1 cellular context compared by ENCODE assay signal in the genomic region with DNA sequence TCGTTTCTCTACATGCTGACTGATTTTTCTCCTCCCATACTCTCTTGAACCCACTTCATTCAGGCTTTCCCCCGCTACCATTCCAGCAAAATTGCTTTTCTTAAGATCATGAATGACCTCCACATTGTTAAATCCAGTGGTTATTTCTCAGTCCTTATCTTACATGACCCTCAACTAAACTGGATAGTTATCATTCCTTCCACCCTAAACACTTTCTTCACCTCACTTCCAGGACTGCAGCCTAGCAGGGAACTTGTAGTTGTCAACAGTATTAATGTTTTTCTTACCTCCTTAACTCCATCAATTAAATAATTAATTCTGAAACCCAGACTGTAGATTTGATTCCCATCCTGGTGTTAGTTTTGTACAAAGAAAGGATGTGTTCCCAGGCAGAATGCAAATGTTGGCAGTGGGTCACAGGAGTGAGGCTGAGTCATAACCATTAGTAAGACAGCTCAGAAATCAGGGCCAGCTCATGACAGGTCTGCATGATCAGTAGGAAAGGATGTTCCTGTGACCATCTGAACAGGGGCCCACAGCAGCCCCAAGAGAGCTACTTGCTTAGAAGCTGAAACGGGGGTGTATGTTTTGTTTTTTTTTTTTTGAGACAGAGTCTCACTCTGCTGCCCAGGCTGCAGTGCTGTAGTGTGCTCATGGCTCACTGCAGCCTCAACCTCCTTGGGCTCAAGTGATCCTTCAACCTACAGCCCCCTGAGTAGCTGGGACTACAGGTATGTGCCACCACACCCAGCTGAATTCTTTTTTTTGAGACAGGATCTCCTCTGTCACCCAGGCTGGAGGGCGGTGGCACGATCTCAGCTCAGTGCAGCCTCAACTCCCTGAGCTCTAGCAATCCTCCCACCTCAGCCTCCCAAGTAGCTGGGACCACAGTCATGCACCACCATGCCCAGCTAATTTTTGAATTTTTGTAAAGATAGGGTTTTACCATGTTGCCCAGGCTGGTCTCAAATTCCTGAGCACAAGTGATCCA.
A peak's percentile ranks its signal among the peaks of the same experiment; 100 is the strongest.
TF ChIP-seq lines count a peak whose summit lies in the region.

No MANE protein-coding gene starts in this region.

TF ChIP-seq in K562, 482 proteins besides CTCF, POLR2A, EP300 and RAD21 (continued from another document and continues in another):
- TF ChIP-seq, protein P1, sequence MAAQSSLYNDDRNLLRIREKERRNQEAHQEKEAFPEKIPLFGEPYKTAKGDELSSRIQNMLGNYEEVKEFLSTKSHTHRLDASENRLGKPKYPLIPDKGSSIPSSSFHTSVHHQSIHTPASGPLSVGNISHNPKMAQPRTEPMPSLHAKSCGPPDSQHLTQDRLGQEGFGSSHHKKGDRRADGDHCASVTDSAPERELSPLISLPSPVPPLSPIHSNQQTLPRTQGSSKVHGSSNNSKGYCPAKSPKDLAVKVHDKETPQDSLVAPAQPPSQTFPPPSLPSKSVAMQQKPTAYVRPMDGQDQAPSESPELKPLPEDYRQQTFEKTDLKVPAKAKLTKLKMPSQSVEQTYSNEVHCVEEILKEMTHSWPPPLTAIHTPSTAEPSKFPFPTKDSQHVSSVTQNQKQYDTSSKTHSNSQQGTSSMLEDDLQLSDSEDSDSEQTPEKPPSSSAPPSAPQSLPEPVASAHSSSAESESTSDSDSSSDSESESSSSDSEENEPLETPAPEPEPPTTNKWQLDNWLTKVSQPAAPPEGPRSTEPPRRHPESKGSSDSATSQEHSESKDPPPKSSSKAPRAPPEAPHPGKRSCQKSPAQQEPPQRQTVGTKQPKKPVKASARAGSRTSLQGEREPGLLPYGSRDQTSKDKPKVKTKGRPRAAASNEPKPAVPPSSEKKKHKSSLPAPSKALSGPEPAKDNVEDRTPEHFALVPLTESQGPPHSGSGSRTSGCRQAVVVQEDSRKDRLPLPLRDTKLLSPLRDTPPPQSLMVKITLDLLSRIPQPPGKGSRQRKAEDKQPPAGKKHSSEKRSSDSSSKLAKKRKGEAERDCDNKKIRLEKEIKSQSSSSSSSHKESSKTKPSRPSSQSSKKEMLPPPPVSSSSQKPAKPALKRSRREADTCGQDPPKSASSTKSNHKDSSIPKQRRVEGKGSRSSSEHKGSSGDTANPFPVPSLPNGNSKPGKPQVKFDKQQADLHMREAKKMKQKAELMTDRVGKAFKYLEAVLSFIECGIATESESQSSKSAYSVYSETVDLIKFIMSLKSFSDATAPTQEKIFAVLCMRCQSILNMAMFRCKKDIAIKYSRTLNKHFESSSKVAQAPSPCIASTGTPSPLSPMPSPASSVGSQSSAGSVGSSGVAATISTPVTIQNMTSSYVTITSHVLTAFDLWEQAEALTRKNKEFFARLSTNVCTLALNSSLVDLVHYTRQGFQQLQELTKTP (IDR thresholded peaks at IDR 0.05; ENCODE audit: low read depth in 1 of 2, partially characterized antibody in 2 of 2) = no peak
- TF ChIP-seq, protein P2, sequence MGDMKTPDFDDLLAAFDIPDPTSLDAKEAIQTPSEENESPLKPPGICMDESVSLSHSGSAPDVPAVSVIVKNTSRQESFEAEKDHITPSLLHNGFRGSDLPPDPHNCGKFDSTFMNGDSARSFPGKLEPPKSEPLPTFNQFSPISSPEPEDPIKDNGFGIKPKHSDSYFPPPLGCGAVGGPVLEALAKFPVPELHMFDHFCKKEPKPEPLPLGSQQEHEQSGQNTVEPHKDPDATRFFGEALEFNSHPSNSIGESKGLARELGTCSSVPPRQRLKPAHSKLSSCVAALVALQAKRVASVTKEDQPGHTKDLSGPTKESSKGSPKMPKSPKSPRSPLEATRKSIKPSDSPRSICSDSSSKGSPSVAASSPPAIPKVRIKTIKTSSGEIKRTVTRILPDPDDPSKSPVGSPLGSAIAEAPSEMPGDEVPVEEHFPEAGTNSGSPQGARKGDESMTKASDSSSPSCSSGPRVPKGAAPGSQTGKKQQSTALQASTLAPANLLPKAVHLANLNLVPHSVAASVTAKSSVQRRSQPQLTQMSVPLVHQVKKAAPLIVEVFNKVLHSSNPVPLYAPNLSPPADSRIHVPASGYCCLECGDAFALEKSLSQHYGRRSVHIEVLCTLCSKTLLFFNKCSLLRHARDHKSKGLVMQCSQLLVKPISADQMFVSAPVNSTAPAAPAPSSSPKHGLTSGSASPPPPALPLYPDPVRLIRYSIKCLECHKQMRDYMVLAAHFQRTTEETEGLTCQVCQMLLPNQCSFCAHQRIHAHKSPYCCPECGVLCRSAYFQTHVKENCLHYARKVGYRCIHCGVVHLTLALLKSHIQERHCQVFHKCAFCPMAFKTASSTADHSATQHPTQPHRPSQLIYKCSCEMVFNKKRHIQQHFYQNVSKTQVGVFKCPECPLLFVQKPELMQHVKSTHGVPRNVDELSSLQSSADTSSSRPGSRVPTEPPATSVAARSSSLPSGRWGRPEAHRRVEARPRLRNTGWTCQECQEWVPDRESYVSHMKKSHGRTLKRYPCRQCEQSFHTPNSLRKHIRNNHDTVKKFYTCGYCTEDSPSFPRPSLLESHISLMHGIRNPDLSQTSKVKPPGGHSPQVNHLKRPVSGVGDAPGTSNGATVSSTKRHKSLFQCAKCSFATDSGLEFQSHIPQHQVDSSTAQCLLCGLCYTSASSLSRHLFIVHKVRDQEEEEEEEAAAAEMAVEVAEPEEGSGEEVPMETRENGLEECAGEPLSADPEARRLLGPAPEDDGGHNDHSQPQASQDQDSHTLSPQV (IDR thresholded peaks at IDR 0.05) = no peak
- TF ChIP-seq CBX5 (IDR thresholded peaks at IDR 0.05; ENCODE audit: borderline replicate concordance, low read depth) = no peak
- no peak for TF ChIP-seq ZNF780A (CRISPR knock-in tag; IDR thresholded peaks at IDR 0.05)
- TF ChIP-seq, protein P3, sequence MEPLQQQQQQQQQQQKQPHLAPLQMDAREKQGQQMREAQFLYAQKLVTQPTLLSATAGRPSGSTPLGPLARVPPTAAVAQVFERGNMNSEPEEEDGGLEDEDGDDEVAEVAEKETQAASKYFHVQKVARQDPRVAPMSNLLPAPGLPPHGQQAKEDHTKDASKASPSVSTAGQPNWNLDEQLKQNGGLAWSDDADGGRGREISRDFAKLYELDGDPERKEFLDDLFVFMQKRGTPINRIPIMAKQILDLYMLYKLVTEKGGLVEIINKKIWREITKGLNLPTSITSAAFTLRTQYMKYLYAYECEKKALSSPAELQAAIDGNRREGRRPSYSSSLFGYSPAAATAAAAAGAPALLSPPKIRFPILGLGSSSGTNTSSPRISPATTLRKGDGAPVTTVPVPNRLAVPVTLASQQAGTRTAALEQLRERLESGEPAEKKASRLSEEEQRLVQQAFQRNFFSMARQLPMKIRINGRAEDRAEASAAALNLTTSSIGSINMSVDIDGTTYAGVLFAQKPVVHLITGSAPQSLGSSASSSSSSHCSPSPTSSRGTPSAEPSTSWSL (CRISPR knock-in tag; IDR thresholded peaks at IDR 0.05; ENCODE audit: borderline replicate concordance) = no peak
- TF ChIP-seq MEIS2 (IDR thresholded peaks at IDR 0.05; ENCODE audit: partially characterized antibody) = peak; percentile 62
- TF ChIP-seq FIP1L1 (IDR thresholded peaks at IDR 0.05; ENCODE audit: low read depth, low read length, poor library complexity, severe bottlenecking) = no peak
- no peak for TF ChIP-seq TAL1 (IDR thresholded peaks at IDR 0.05)
- peak; percentile 18; the same call in 1 of the 2 replicates for TF ChIP-seq ARID1B (IDR thresholded peaks at IDR 0.05)
- no peak for TF ChIP-seq CHD4 (IDR thresholded peaks at IDR 0.05; ENCODE audit: insufficient read depth, insufficient replicate concordance, low read depth, low read length, poor library complexity, severe bottlenecking)
- no peak for TF ChIP-seq SNRNP70 (optimal IDR thresholded peaks at IDR 0.05; ENCODE audit: low read depth, low read length)
- TF ChIP-seq NFE2 (IDR thresholded peaks at IDR 0.05; ENCODE audit: low read depth) = no peak
- TF ChIP-seq, protein P4, sequence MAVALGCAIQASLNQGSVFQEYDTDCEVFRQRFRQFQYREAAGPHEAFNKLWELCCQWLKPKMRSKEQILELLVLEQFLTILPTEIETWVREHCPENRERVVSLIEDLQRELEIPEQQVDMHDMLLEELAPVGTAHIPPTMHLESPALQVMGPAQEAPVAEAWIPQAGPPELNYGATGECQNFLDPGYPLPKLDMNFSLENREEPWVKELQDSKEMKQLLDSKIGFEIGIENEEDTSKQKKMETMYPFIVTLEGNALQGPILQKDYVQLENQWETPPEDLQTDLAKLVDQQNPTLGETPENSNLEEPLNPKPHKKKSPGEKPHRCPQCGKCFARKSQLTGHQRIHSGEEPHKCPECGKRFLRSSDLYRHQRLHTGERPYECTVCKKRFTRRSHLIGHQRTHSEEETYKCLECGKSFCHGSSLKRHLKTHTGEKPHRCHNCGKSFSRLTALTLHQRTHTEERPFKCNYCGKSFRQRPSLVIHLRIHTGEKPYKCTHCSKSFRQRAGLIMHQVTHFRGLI (CRISPR knock-in tag; IDR thresholded peaks at IDR 0.05) = no peak
- TF ChIP-seq RCOR1 (IDR thresholded peaks at IDR 0.05; ENCODE audit: borderline replicate concordance in 1 of 2, low read depth in 2 of 2, low read length in 2 of 2) = peak in 1 of 2 experiments; percentile 41; a peak in 1 of 4 replicates
- no peak for TF ChIP-seq EHMT2 (IDR thresholded peaks at IDR 0.05)
- no peak for TF ChIP-seq TCF3 (CRISPR knock-in tag; IDR thresholded peaks at IDR 0.05)
- no peak for TF ChIP-seq POLR2H (tag; IDR thresholded peaks at IDR 0.05; ENCODE audit: low read depth)
- no peak for TF ChIP-seq HDAC2 (IDR thresholded peaks at IDR 0.05)
- TF ChIP-seq, protein P5, sequence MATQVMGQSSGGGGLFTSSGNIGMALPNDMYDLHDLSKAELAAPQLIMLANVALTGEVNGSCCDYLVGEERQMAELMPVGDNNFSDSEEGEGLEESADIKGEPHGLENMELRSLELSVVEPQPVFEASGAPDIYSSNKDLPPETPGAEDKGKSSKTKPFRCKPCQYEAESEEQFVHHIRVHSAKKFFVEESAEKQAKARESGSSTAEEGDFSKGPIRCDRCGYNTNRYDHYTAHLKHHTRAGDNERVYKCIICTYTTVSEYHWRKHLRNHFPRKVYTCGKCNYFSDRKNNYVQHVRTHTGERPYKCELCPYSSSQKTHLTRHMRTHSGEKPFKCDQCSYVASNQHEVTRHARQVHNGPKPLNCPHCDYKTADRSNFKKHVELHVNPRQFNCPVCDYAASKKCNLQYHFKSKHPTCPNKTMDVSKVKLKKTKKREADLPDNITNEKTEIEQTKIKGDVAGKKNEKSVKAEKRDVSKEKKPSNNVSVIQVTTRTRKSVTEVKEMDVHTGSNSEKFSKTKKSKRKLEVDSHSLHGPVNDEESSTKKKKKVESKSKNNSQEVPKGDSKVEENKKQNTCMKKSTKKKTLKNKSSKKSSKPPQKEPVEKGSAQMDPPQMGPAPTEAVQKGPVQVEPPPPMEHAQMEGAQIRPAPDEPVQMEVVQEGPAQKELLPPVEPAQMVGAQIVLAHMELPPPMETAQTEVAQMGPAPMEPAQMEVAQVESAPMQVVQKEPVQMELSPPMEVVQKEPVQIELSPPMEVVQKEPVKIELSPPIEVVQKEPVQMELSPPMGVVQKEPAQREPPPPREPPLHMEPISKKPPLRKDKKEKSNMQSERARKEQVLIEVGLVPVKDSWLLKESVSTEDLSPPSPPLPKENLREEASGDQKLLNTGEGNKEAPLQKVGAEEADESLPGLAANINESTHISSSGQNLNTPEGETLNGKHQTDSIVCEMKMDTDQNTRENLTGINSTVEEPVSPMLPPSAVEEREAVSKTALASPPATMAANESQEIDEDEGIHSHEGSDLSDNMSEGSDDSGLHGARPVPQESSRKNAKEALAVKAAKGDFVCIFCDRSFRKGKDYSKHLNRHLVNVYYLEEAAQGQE (CRISPR knock-in tag; IDR thresholded peaks at IDR 0.05; ENCODE audit: low read depth) = no peak
- TF ChIP-seq TSC22D4 (tag; IDR thresholded peaks at IDR 0.05) = no peak
- TF ChIP-seq PYGO2 (tag; IDR thresholded peaks at IDR 0.05) = no peak
- no peak for TF ChIP-seq CC2D1A (IDR thresholded peaks at IDR 0.05)
- no peak for TF ChIP-seq RAD51 (IDR thresholded peaks at IDR 0.05; ENCODE audit: borderline replicate concordance, low read depth)
- no peak for TF ChIP-seq PCBP1 (IDR thresholded peaks at IDR 0.05; ENCODE audit: low read depth, low read length, poor library complexity, severe bottlenecking)
- no peak for TF ChIP-seq CXXC5 (CRISPR knock-in tag; IDR thresholded peaks at IDR 0.05)
- TF ChIP-seq, protein P6, sequence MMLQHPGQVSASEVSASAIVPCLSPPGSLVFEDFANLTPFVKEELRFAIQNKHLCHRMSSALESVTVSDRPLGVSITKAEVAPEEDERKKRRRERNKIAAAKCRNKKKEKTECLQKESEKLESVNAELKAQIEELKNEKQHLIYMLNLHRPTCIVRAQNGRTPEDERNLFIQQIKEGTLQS (IDR thresholded peaks at IDR 0.05) = peak; percentile 80
- TF ChIP-seq, protein P6 (CRISPR knock-in tag; conservative IDR thresholded peaks at IDR 0.05) = no peak
- TF ChIP-seq THRAP3 (IDR thresholded peaks at IDR 0.05; ENCODE audit: borderline replicate concordance) = no peak
- TF ChIP-seq ZKSCAN8 (CRISPR knock-in tag; IDR thresholded peaks at IDR 0.05) = no peak
- TF ChIP-seq PHTF2 (CRISPR knock-in tag; IDR thresholded peaks at IDR 0.05) = no peak
- TF ChIP-seq, protein P7, sequence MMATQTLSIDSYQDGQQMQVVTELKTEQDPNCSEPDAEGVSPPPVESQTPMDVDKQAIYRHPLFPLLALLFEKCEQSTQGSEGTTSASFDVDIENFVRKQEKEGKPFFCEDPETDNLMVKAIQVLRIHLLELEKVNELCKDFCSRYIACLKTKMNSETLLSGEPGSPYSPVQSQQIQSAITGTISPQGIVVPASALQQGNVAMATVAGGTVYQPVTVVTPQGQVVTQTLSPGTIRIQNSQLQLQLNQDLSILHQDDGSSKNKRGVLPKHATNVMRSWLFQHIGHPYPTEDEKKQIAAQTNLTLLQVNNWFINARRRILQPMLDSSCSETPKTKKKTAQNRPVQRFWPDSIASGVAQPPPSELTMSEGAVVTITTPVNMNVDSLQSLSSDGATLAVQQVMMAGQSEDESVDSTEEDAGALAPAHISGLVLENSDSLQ (IDR thresholded peaks at IDR 0.05) = 0 out of 2 replicates have a peak, but pooled peaks have one; percentile 22
- peak; percentile 29; the same call in 1 of the 2 replicates for TF ChIP-seq CTBP1 (IDR thresholded peaks at IDR 0.05; ENCODE audit: borderline replicate concordance)
- TF ChIP-seq, protein P8, sequence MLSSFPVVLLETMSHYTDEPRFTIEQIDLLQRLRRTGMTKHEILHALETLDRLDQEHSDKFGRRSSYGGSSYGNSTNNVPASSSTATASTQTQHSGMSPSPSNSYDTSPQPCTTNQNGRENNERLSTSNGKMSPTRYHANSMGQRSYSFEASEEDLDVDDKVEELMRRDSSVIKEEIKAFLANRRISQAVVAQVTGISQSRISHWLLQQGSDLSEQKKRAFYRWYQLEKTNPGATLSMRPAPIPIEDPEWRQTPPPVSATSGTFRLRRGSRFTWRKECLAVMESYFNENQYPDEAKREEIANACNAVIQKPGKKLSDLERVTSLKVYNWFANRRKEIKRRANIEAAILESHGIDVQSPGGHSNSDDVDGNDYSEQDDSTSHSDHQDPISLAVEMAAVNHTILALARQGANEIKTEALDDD (IDR thresholded peaks at IDR 0.05) = 0 out of 2 replicates have a peak, but pooled peaks have one; percentile 51
- TF ChIP-seq TOE1 (IDR thresholded peaks at IDR 0.05; ENCODE audit: borderline replicate concordance) = no peak
- TF ChIP-seq TOE1 (CRISPR knock-in tag; IDR thresholded peaks at IDR 0.05; ENCODE audit: borderline replicate concordance, low read depth) = no peak
- TF ChIP-seq JUN (IDR thresholded peaks at IDR 0.05; ENCODE audit: borderline replicate concordance, low read depth, low read length) = peak; percentile 77
- no peak for TF ChIP-seq JUN (CRISPR knock-in tag; IDR thresholded peaks at IDR 0.05; ENCODE audit: borderline replicate concordance)
- no peak for TF ChIP-seq LARP7 (IDR thresholded peaks at IDR 0.05)
- TF ChIP-seq TBL1XR1 (IDR thresholded peaks at IDR 0.05; ENCODE audit: low read length in 2 of 2) = no peak
- TF ChIP-seq ZNF347 (CRISPR knock-in tag; IDR thresholded peaks at IDR 0.05; ENCODE audit: low read depth) = no peak
- TF ChIP-seq ZKSCAN3 (CRISPR knock-in tag; IDR thresholded peaks at IDR 0.05) = no peak
